In the genomic region with DNA sequence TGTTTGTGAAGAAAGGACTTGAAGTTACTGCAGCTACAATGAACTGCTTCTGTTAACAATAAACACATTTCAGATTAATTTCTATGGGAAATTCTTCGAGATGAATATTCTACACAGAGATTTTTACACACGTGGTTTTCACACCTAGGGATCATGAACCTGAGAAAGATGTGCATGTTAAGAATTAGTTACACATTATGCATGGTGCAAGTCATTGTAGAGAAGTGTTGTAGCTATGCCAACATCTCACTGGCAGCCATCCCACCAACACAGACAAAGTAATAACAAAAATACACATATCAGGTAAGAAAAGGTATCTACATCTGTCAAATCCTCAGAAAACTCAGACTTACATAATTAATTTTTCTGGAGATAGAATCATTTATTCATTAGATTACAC, we compare ENCODE assay signal across 28 cellular contexts. TPM values are rescaled to one million over a fixed set of nuclear protein-coding genes. Genes with fewer than 3 reads are reported as not detected.
"Had no signal": no experiment of that assay in that cellular context is flagged by ENCODE, and none has a peak within 500 bp of the region (broad histone marks: within the 10 kb centered on the region; RNA-seq: fewer than 3 reads in every experiment).

No MANE protein-coding gene starts in this region.

- H3K9me3 ChIP-seq: breast epithelium, colonic mucosa, esophagus squamous epithelium, heart left ventricle had no signal

- H3K36me3 ChIP-seq: breast epithelium, cardiac muscle cell, colonic mucosa, esophagus squamous epithelium, heart left ventricle, WERI-Rb-1 had no signal

- DNase-seq: activated B cell treated with CpG ODN at 0.5 μM for 24 hours; activated CD4-positive, alpha-beta memory T cell treated with anti-CD3 and anti-CD28 coated beads, Interleukin-2, amount 10 ng/mL, durations not matched to agents 7 days and 5 days; activated CD4-positive, alpha-beta T cell treated with anti-CD3 and anti-CD28 coated beads, Interleukin-2, amount 10 ng/mL, durations not matched to agents 24 days and 14 days; activated CD4-positive, alpha-beta T cell treated with anti-CD3 and anti-CD28 coated beads, Interleukin-2, amount 50 U/mL, for 4 hours; activated CD8-positive, alpha-beta memory T cell treated with anti-CD3 and anti-CD28 coated beads, Interleukin-2, amount 50 U/mL, for 48 hours; activated gamma-delta T cell; activated naive CD4-positive, alpha-beta T cell; activated naive CD4-positive, alpha-beta T cell treated with anti-CD3 and anti-CD28 coated beads, Interleukin-2, amount 10 ng/mL, durations not matched to agents 7 days and 5 days; activated naive CD8-positive, alpha-beta T cell treated with anti-CD3 and anti-CD28 coated beads, Interleukin-2, amount 10 ng/mL, durations not matched to agents 7 days and 5 days; activated T-cell treated with anti-CD3 and anti-CD28 coated beads for 4 hours; activated T-cell treated with anti-CD3 and anti-CD28 coated beads, Interleukin-2, amount 50 U/mL, for 24 hours; activated T-cell treated with anti-CD3 and anti-CD28 coated beads, Interleukin-2, amount 50 U/mL, for 72 hours; central memory CD4-positive, alpha-beta T cell; cerebellar nuclear complex; colonic mucosa; effector CD8-positive, alpha-beta T cell; esophagus squamous epithelium; glutamatergic neuron; heart left ventricle; T-helper 1 cell; T-helper 17 cell; T1000; WERI-Rb-1 had no signal

- H3K4me1 ChIP-seq: breast epithelium, colonic mucosa, esophagus squamous epithelium, heart left ventricle had no signal

- H3K27me3 ChIP-seq: breast epithelium, cardiac muscle cell, colonic mucosa, esophagus squamous epithelium, heart left ventricle had no signal

- H3K4me3 ChIP-seq: breast epithelium, cardiac muscle cell, colonic mucosa, esophagus squamous epithelium, heart left ventricle had no signal

- H3K27ac ChIP-seq: breast epithelium, cardiac muscle cell, colonic mucosa, epithelial cell of prostate, esophagus squamous epithelium, heart left ventricle, WERI-Rb-1 had no signal

RNA-seq across cellular contexts. Expression of a gene that starts 16.1 kb away (rescaled TPM):
- total RNA-seq: activated B cell treated with CpG ODN at 0.5 μM for 24 hours; activated CD4-positive, alpha-beta memory T cell treated with anti-CD3 and anti-CD28 coated beads, Interleukin-2, amount 10 ng/mL, durations not matched to agents 7 days and 5 days; activated CD4-positive, alpha-beta T cell treated with anti-CD3 and anti-CD28 coated beads, Interleukin-2, amount 10 ng/mL, durations not matched to agents 24 days and 14 days; activated naive CD4-positive, alpha-beta T cell treated with anti-CD3 and anti-CD28 coated beads, Interleukin-2, amount 50 U/mL, for 72 hours; activated naive CD8-positive, alpha-beta T cell treated with anti-CD3 and anti-CD28 coated beads, Interleukin-2, amount 10 ng/mL, durations not matched to agents 7 days and 5 days; endothelial cell of umbilical vein had no signal
